8 cellular contexts compared by ENCODE assay signal in genomic region chr9:92947268-92948031, GRCh38. TPM values are rescaled to one million over a fixed set of nuclear protein-coding genes. Genes with fewer than 3 reads are reported as not detected.
DNase-seq lines count a peak whose midpoint lies in the region; ATAC-seq and TF ChIP-seq lines count a peak whose summit lies in the region.

TSS of gene FGD3 (plus strand) at chr9:92947523. CDS start at chr9:92976257, 28,734 bp downstream.

- peak within 1 kb of the TSS; percentile 46 for H3K4me3 ChIP-seq in fibroblast of villous mesenchyme (ENCODE audit: low read depth, low read length)
- H3K4me3 ChIP-seq in neuron (ENCODE audit: low read length), result peak within 1 kb of the TSS; percentile 38

- ATAC-seq in HG02840 (IDR thresholded peaks at IDR 0.05; ENCODE audit: low FRiP score, unreplicated experiment) (no peak), GM19397 (IDR thresholded peaks at IDR 0.05; ENCODE audit: unreplicated experiment) (no peak)

- no peaks in the 10 kb centered on the region for H3K36me3 ChIP-seq in neuron (ENCODE audit: insufficient read depth, low read length)

- H2AFZ ChIP-seq in neuron (ENCODE audit: low read depth, low read length), result peak within 1 kb of the TSS; percentile 57

- no peak for TF ChIP-seq CTCF in fibroblast of villous mesenchyme (IDR thresholded peaks at IDR 0.05; ENCODE audit: insufficient read depth, low read depth, low read length)

- no peaks in the 10 kb centered on the region for H3K9me3 ChIP-seq in neuron (ENCODE audit: low read length)

- DNase-seq in DMS53 (lab: John Stamatoyannopoulos, UW) (peak; percentile 64), NCI-H2171 (lab: John Stamatoyannopoulos, UW) (peak; percentile 46), fibroblast of villous mesenchyme (ENCODE audit: low read depth) (peak; percentile 4), midbrain (lab: John Stamatoyannopoulos, UW) (no peak)
- DNase-seq in activated CD8-positive, alpha-beta memory T cell treated with anti-CD3 and anti-CD28 coated beads, Interleukin-2, amount 50 U/mL, for 48 hours, result peak; percentile 77

- H3K27me3 ChIP-seq in neuron (ENCODE audit: insufficient read depth, low read length), result no peaks in the 10 kb centered on the region

- H3K4me1 ChIP-seq in neuron (ENCODE audit: insufficient read depth, low read length), result peaks cover 27% of the 10 kb centered on the region

RNA-seq across cellular contexts. Expression of gene FGD3, which starts in this region (rescaled TPM):
- under 0.01 TPM in 1 of 2 replicates, not detected in the other for total RNA-seq in fibroblast of villous mesenchyme

Comparison
In these comparisons a context has a peak if more than half of its experiments do, and no peak if none do; other contexts are left out.
1. Peak in DNase-seq and H3K4me3 ChIP-seq in fibroblast of villous mesenchyme; RNA of the gene not detected or under 1 TPM.